Comparison of ENCODE assay signal across 19 cellular contexts in genomic region chr11:64132388-64132771, GRCh38. TPM values are rescaled to one million over a fixed set of nuclear protein-coding genes. Genes with fewer than 3 reads are reported as not detected.
A peak's percentile ranks its signal among the peaks of the same experiment; 100 is the strongest.
DNase-seq lines count a peak whose midpoint lies in the region; ATAC-seq and TF ChIP-seq lines count a peak whose summit lies in the region.
"Had no signal": no experiment of that assay in that cellular context is flagged by ENCODE, and none has a peak within 500 bp of the region (broad histone marks: within the 10 kb centered on the region; RNA-seq: fewer than 3 reads in every experiment).

No MANE protein-coding gene starts in this region.

- intact Hi-C loops in Calu3 (cut with micrococcal nuclease; ENCODE audit: unreplicated experiment), result no loop called here
- intact Hi-C loops in vagina (cut with DNase I), result no loop called here

- H4K20me1 ChIP-seq in SK-N-SH (ENCODE audit: insufficient read depth), result no peaks in the 10 kb centered on the region
- peaks cover 12% of the 10 kb centered on the region for H4K20me1 ChIP-seq in osteoblast (ENCODE audit: insufficient read depth, low read length)

- H3K36me3 Mint-ChIP-seq in Calu3 (ENCODE audit: insufficient read depth, unreplicated experiment), result no peaks in the 10 kb centered on the region
- H3K36me3 Mint-ChIP-seq: naive thymus-derived CD8-positive, alpha-beta T cell had no signal

- TF ChIP-seq EP300 in SK-N-SH (IDR thresholded peaks at IDR 0.05; ENCODE audit: borderline replicate concordance in 1 of 2, low read depth in 1 of 2, low read length in 1 of 2), result peak in 1 of 2 experiments; percentile 58; a peak in 2 of 4 replicates

- H3K9me3 ChIP-seq in SK-N-SH (no peaks in the 10 kb centered on the region), osteoblast (ENCODE audit: low read depth, low read length) (no peaks in the 10 kb centered on the region), vagina (no peaks in the 10 kb centered on the region)
- H3K9me3 ChIP-seq: A549 had no signal

- H3K4me2 ChIP-seq in SK-N-SH, result no peak overlapping the region
- H3K4me2 ChIP-seq in osteoblast (ENCODE audit: insufficient read depth, low read length), result no peak overlapping the region
- H3K4me2 ChIP-seq: A549 had no signal

- TF ChIP-seq CTCF in SK-N-SH (IDR thresholded peaks at IDR 0.05) (no peak), osteoblast (IDR thresholded peaks at IDR 0.05; ENCODE audit: extremely low read depth, low read depth, low read length) (no peak), Calu3 (IDR thresholded peaks at IDR 0.05; ENCODE audit: unreplicated experiment) (no peak), vagina (IDR thresholded peaks at IDR 0.05) (no peak)

- POLR2A ChIA-PET in SK-N-SH (lab: Yijun Ruan, JAX), result interaction anchor here (0.8 to 2.5 kb wide), 7 partner anchors 9 to 215 kb away, joined by 3 to 9 read pairs (median 4); partner anchors contain the start of gene RCOR2

- no peaks in the 10 kb centered on the region for H3K9me2 ChIP-seq in SK-N-SH

- CTCF ChIA-PET in SK-N-SH (lab: Yijun Ruan, JAX) (interaction anchor here (0.8 to 5.8 kb wide), 11 partner anchors 8 to 124 kb away, joined by 3 to 33 read pairs (median 5); no protein-coding TSS in a partner anchor), Calu3 (lab: Charles Lee) (interaction anchor here (1.0 kb wide), 1 partner anchor 131 kb away, joined by 5 read pairs; no protein-coding TSS in a partner anchor)

- ATAC-seq in HG02678 (IDR thresholded peaks at IDR 0.05; ENCODE audit: unreplicated experiment), result no peak
- ATAC-seq: A549; naive thymus-derived CD8-positive, alpha-beta T cell had no signal

- H3K36me3 ChIP-seq in SK-N-SH (replicated peaks in 1 of 2; ENCODE audit: control insufficient read depth in 1 of 2, insufficient read depth in 2 of 2, low read length in 1 of 2), result no peaks in the 10 kb centered on the region
- H3K36me3 ChIP-seq in osteoblast (ENCODE audit: insufficient read depth, low read length), result no peaks in the 10 kb centered on the region
- no peaks in the 10 kb centered on the region for H3K36me3 ChIP-seq in vagina

- H3K4me3 Mint-ChIP-seq in Calu3 (ENCODE audit: low read depth, unreplicated experiment), result no peak overlapping the region
- H3K4me3 Mint-ChIP-seq: naive thymus-derived CD8-positive, alpha-beta T cell had no signal

- BruUV-seq in Calu3 (replicated peaks; lab: Mats Ljungman, UMichigan), result no TSS peak

- H3K27me3 ChIP-seq in SK-N-SH (ENCODE audit: insufficient read depth) (no peaks in the 10 kb centered on the region), osteoblast (ENCODE audit: insufficient read depth, low read length) (no peaks in the 10 kb centered on the region), vagina (no peaks in the 10 kb centered on the region)

- H3K9ac ChIP-seq in SK-N-SH, result no peak overlapping the region

- H2AFZ ChIP-seq in SK-N-SH (ENCODE audit: low read depth) (no peak overlapping the region), osteoblast (ENCODE audit: low read length) (no peak overlapping the region)

- no peak for TF ChIP-seq POLR2A in vagina (IDR thresholded peaks at IDR 0.05)

- H3K27ac Mint-ChIP-seq in Calu3 (ENCODE audit: unreplicated experiment), result no peak overlapping the region

- no peaks in the 10 kb centered on the region for H3K27me3 Mint-ChIP-seq in Calu3 (ENCODE audit: unreplicated experiment)
- H3K27me3 Mint-ChIP-seq: naive thymus-derived CD8-positive, alpha-beta T cell had no signal

- H3K27ac ChIP-seq in SK-N-SH (ENCODE audit: low read depth in 2 of 2, low read length in 1 of 2) (peak overlapping the region in 1 of 2 experiments; percentile 94; a peak in 2 of 4 replicates), osteoblast (ENCODE audit: low read depth, low read length) (no peak overlapping the region), vagina (no peak overlapping the region)
- H3K27ac ChIP-seq: A549, HL-60, skin epidermis had no signal

- H3K9me3 Mint-ChIP-seq in Calu3 (ENCODE audit: low read depth, unreplicated experiment), result no peaks in the 10 kb centered on the region
- H3K9me3 Mint-ChIP-seq: naive thymus-derived CD8-positive, alpha-beta T cell had no signal

- 0 out of 2 replicates have a peak, but pooled peaks have one; percentile 5 for TF ChIP-seq RAD21 in SK-N-SH (IDR thresholded peaks at IDR 0.05; ENCODE audit: low read length)

- peak; percentile 18 for DNase-seq in NCI-H748 (lab: John Stamatoyannopoulos, UW; ENCODE audit: unreplicated experiment)
- no peak for DNase-seq in NCI-H748 treated with DMSO at 0.1 percent for 48 hours (lab: John Stamatoyannopoulos, UW)
- DNase-seq in NCI-H2029 (lab: John Stamatoyannopoulos, UW), result peak; percentile 54
- peak; percentile 86 for DNase-seq in SK-N-SH
- DNase-seq in osteoblast (ENCODE audit: insufficient read length, low spot score, missing footprints), result peak; percentile 78
- no peak for DNase-seq in Calu3
- no peak for DNase-seq in vagina (ENCODE audit: extremely low spot score in 2 of 2)
- DNase-seq: activated CD4-positive, alpha-beta T cell treated with anti-CD3 and anti-CD28 coated beads, Interleukin-2, amount 50 U/mL, for 1 hour; activated CD8-positive, alpha-beta memory T cell treated with anti-CD3 and anti-CD28 coated beads, Interleukin-2, amount 50 U/mL, for 48 hours; activated gamma-delta T cell; DND-41; IMR-90; kidney; naive thymus-derived CD8-positive, alpha-beta T cell; stimulated activated CD4-positive, alpha-beta T cell treated with anti-CD3 and anti-CD28 coated beads, Interleukin-4, amount 100 ng/mL, for 24 hours had no signal

- H3K79me2 ChIP-seq in SK-N-SH (ENCODE audit: insufficient read depth) (no peaks in the 10 kb centered on the region), osteoblast (ENCODE audit: insufficient read depth, low read length) (no peaks in the 10 kb centered on the region)

- H3F3A ChIP-seq in SK-N-SH (replicated peaks; ENCODE audit: insufficient read depth), result no peaks in the 10 kb centered on the region

- no peaks in the 10 kb centered on the region for H3K4me1 Mint-ChIP-seq in Calu3 (ENCODE audit: low read depth, unreplicated experiment)

- H3K4me1 ChIP-seq in SK-N-SH (ENCODE audit: control insufficient read depth in 1 of 2, insufficient read depth in 2 of 2, low read depth in 1 of 2, low read length in 1 of 2), result peaks cover 0 to 56% of the 10 kb centered on the region in 2 experiments; a peak in 2 of 4 replicates
- H3K4me1 ChIP-seq in osteoblast (ENCODE audit: insufficient read depth, low read length), result no peaks in the 10 kb centered on the region
- H3K4me1 ChIP-seq in vagina, result peaks cover 12% of the 10 kb centered on the region

- H3K4me3 ChIP-seq in SK-N-SH (ENCODE audit: low read depth in 2 of 2, low read length in 1 of 2), result no peak overlapping the region; a peak in 1 of 4 replicates
- no peak overlapping the region for H3K4me3 ChIP-seq in osteoblast (ENCODE audit: insufficient read depth, low read length)
- H3K4me3 ChIP-seq in vagina, result no peak overlapping the region
- H3K4me3 ChIP-seq: A549, skin epidermis had no signal

- 52% methylated on average over 10 of the region's 10 CpGs for WGBS in SK-N-SH (ENCODE audit: low lambda C conversion rate)

TF ChIP-seq in SK-N-SH, 30 proteins besides CTCF, POLR2A, EP300 and RAD21 (continues in another document):
- TF ChIP-seq JUND (IDR thresholded peaks at IDR 0.05) (no peak), EZH2phosphoT487 (IDR thresholded peaks at IDR 0.05; ENCODE audit: borderline replicate concordance, low read depth) (no peak), RFX5 (IDR thresholded peaks at IDR 0.05; ENCODE audit: low read length) (0 out of 2 replicates have a peak, but pooled peaks have one; percentile 10), FOXJ3 (CRISPR knock-in tag; IDR thresholded peaks at IDR 0.05) (no peak), FOXM1 (IDR thresholded peaks at IDR 0.05; ENCODE audit: low read depth) (no peak), PBX3 (IDR thresholded peaks at IDR 0.05) (no peak), YY1 (IDR thresholded peaks at IDR 0.05; ENCODE audit: low read depth) (no peak), TAF1 (IDR thresholded peaks at IDR 0.05; ENCODE audit: borderline replicate concordance, low read depth, low read length) (no peak)

RNA-seq across cellular contexts. Expression of gene MACROD1, which starts 33.5 kb away (rescaled TPM):
- polyA plus RNA-seq in SK-N-SH (2012; rRNA removed), result 48.3 and 49.1 TPM in 2 replicates
- polyA plus RNA-seq in SK-N-SH (2012; cell fraction: cytosol; rRNA removed), result 30.5 and 43.7 TPM in 2 replicates
- 84.7 and 105 TPM in 2 replicates for polyA plus RNA-seq in SK-N-SH (2012; cell fraction: nucleus; rRNA removed)
- total RNA-seq in osteoblast (17.7 TPM in 2 replicates), Calu3 (2022) (35.7 and 38.0 TPM in 2 replicates), vagina (61.4 TPM)

RNA-seq across cellular contexts. Expression of gene STIP1, which starts 53.6 kb away (rescaled TPM):
- 163 TPM in 2 replicates for polyA plus RNA-seq in SK-N-SH (2012; rRNA removed)
- 133 and 154 TPM in 2 replicates for polyA plus RNA-seq in SK-N-SH (2012; cell fraction: cytosol; rRNA removed)
- 146 and 203 TPM in 2 replicates for polyA plus RNA-seq in SK-N-SH (2012; cell fraction: nucleus; rRNA removed)
- total RNA-seq in osteoblast (85.5 and 94.5 TPM in 2 replicates), Calu3 (2022) (344 and 391 TPM in 2 replicates), vagina (91.3 TPM)

Comparison
In these comparisons a context has a peak if more than half of its experiments do, and no peak if none do; other contexts are left out.
1. DNase-seq: peak in NCI-H748 (single experiment), NCI-H2029 (single experiment), SK-N-SH (single experiment) and osteoblast (single experiment); none in NCI-H748 treated with DMSO at 0.1 percent for 48 hours (single experiment), Calu3 (single experiment) and vagina (0 of 2).